Comparison of ENCODE assay signal across 9 cellular contexts in genomic region chr14:23154876-23155587, GRCh38. TPM values are rescaled to one million over a fixed set of nuclear protein-coding genes. Genes with fewer than 3 reads are reported as not detected.
DNase-seq lines count a peak whose midpoint lies in the region; ATAC-seq, FAIRE-seq and TF ChIP-seq lines count a peak whose summit lies in the region.
"Had no signal": no experiment of that assay in that cellular context is flagged by ENCODE, and none has a peak within 500 bp of the region (broad histone marks: within the 10 kb centered on the region; RNA-seq: fewer than 3 reads in every experiment).

No MANE protein-coding gene starts in this region.

- no peak overlapping the region for H3K4me3 ChIP-seq in CD8-positive, alpha-beta memory T cell (ENCODE audit: low read length)
- no peak overlapping the region for H3K4me3 ChIP-seq in endothelial cell of umbilical vein (replicated peaks in 1 of 3; ENCODE audit: insufficient read depth in 1 of 3, low read depth in 1 of 3, low read length in 3 of 3)
- H3K4me3 ChIP-seq in urinary bladder (ENCODE audit: low read depth, low read length): no peak overlapping the region

- no peak for TF ChIP-seq POLR2A in endothelial cell of umbilical vein (IDR thresholded peaks at IDR 0.05; ENCODE audit: low read depth, low read length)

- peak overlapping the region; percentile 45 for H3K27ac ChIP-seq in CD8-positive, alpha-beta memory T cell (ENCODE audit: low read depth, low read length)
- H3K27ac ChIP-seq in endothelial cell of umbilical vein (ENCODE audit: insufficient read depth, low read depth, low read length) (no peak overlapping the region), urinary bladder (ENCODE audit: low read depth) (peak overlapping the region; percentile 97)

- H3K4me2 ChIP-seq in endothelial cell of umbilical vein (ENCODE audit: insufficient read depth, low read length): peak overlapping the region; percentile 44

- no peaks in the 10 kb centered on the region for H4K20me1 ChIP-seq in endothelial cell of umbilical vein (replicated peaks; ENCODE audit: control insufficient read depth, extremely low read depth, insufficient read depth, low read length)

- no peaks in the 10 kb centered on the region for H3K9me3 ChIP-seq in CD8-positive, alpha-beta memory T cell (ENCODE audit: low read length)
- no peaks in the 10 kb centered on the region for H3K9me3 ChIP-seq in endothelial cell of umbilical vein (replicated peaks; ENCODE audit: control insufficient read depth, insufficient read depth, low read length)

- no peaks in the 10 kb centered on the region for H3K36me3 Mint-ChIP-seq in CD8-positive, alpha-beta memory T cell
- peaks cover 11% of the 10 kb centered on the region for H3K36me3 Mint-ChIP-seq in mesothelial cell of epicardium
- H3K36me3 Mint-ChIP-seq: memory B cell had no signal

- H3K9me1 ChIP-seq in endothelial cell of umbilical vein (replicated peaks; ENCODE audit: control insufficient read depth, extremely low read depth, insufficient read depth, low read length): no peaks in the 10 kb centered on the region

- peak; percentile 96 for FAIRE-seq in endothelial cell of umbilical vein (lab: Jason Lieb, UNC)

- H3K27me3 ChIP-seq in CD8-positive, alpha-beta memory T cell (ENCODE audit: insufficient read depth, low read length, poor library complexity, severe bottlenecking): no peaks in the 10 kb centered on the region
- no peaks in the 10 kb centered on the region for H3K27me3 ChIP-seq in endothelial cell of umbilical vein (ENCODE audit: control insufficient read depth in 2 of 2, insufficient read depth in 2 of 2, low read length in 2 of 2)

- POLR2A ChIA-PET in CD8-positive, alpha-beta memory T cell (lab: Charles Lee): no interaction called here
- POLR2A ChIA-PET in endothelial cell of umbilical vein (lab: Charles Lee): interaction anchor here (0.5 to 1.1 kb wide), 4 partner anchors 34 to 600 kb away, joined by 3 to 6 read pairs (median 4); partner anchors contain the start of genes ACIN1 and C14orf119

- H2AFZ ChIP-seq in endothelial cell of umbilical vein (ENCODE audit: low read depth, low read length): peak overlapping the region; percentile 99

- no peaks in the 10 kb centered on the region for H3K36me3 ChIP-seq in CD8-positive, alpha-beta memory T cell (ENCODE audit: insufficient read depth, low read length)
- H3K36me3 ChIP-seq in endothelial cell of umbilical vein (ENCODE audit: control insufficient read depth in 2 of 2, extremely low read depth in 1 of 2, insufficient read depth in 2 of 2, low read length in 2 of 2): no peaks in the 10 kb centered on the region
- H3K36me3 ChIP-seq in urinary bladder (ENCODE audit: insufficient read depth): no peaks in the 10 kb centered on the region

- TF ChIP-seq CTCF in endothelial cell of umbilical vein (IDR thresholded peaks at IDR 0.05; ENCODE audit: extremely low read depth in 1 of 2, insufficient read depth in 1 of 2, low read depth in 1 of 2, low read length in 2 of 2): no peak
- TF ChIP-seq CTCF in mesothelial cell of epicardium (IDR thresholded peaks at IDR 0.05; ENCODE audit: unreplicated experiment): no peak

- no TSS peak for BruUV-seq in endothelial cell of umbilical vein (replicated peaks; lab: Mats Ljungman, UMichigan)

- peak overlapping the region in 1 of 7 donors; percentile 21 for H3K4me3 Mint-ChIP-seq in CD8-positive, alpha-beta memory T cell
- peak overlapping the region; percentile 15 for H3K4me3 Mint-ChIP-seq in mesothelial cell of epicardium
- H3K4me3 Mint-ChIP-seq: memory B cell had no signal

- no peaks in the 10 kb centered on the region for H3K9me3 Mint-ChIP-seq in CD8-positive, alpha-beta memory T cell
- no peaks in the 10 kb centered on the region for H3K9me3 Mint-ChIP-seq in mesothelial cell of epicardium
- H3K9me3 Mint-ChIP-seq: memory B cell had no signal

- CTCF ChIA-PET in CD8-positive, alpha-beta memory T cell (lab: Charles Lee): no interaction called here
- CTCF ChIA-PET in endothelial cell of umbilical vein (lab: Charles Lee): interaction anchor here (0.7 to 1.8 kb wide), 11 partner anchors 14 to 86 kb away, joined by 3 to 31 read pairs (median 4); partner anchors contain the start of gene CEBPE

- 21% methylated on average over 12 of the region's 12 CpGs for WGBS in urinary bladder

- intact Hi-C loops in endothelial cell of umbilical vein (cut with micrococcal nuclease): loop anchor here (1.0 to 2.0 kb wide), 2 partner anchors 28 to 34 kb away; partner anchors contain the start of gene SLC7A8

- no peak for ATAC-seq in GM18502 (IDR thresholded peaks at IDR 0.05; ENCODE audit: poor library complexity, unreplicated experiment)

- peak overlapping the region; percentile 13 for H3K9ac ChIP-seq in endothelial cell of umbilical vein (replicated peaks; ENCODE audit: extremely low read depth, insufficient read depth, low read length)

- no peak for DNase-seq in CD8-positive, alpha-beta memory T cell
- DNase-seq in NCI-H460 (ENCODE audit: extremely low read depth, low read depth): peak; percentile 79
- DNase-seq in endothelial cell of umbilical vein (ENCODE audit: low read depth, low spot score): peak; percentile 85
- no peak for DNase-seq in mesothelial cell of epicardium (ENCODE audit: low spot score in 2 of 2, unreplicated experiment in 2 of 2)
- no peak for DNase-seq in NCI-H345 (lab: John Stamatoyannopoulos, UW)
- no peak for DNase-seq in stimulated activated CD8-positive, alpha-beta memory T cell treated with anti-CD3 and anti-CD28 coated beads, Interleukin-4, amount 100 ng/mL, for 48 hours

- no peaks in the 10 kb centered on the region for H3K79me2 ChIP-seq in endothelial cell of umbilical vein (ENCODE audit: control insufficient read depth, insufficient read depth, low read length)

- H3K27me3 Mint-ChIP-seq in CD8-positive, alpha-beta memory T cell: peaks cover 20 to 51% of the 10 kb centered on the region in 2 donors
- H3K27me3 Mint-ChIP-seq in mesothelial cell of epicardium (ENCODE audit: low read depth): no peaks in the 10 kb centered on the region

- peaks cover 21% of the 10 kb centered on the region for H3K4me1 ChIP-seq in CD8-positive, alpha-beta memory T cell (ENCODE audit: insufficient read depth, low read length)
- H3K4me1 ChIP-seq in endothelial cell of umbilical vein (ENCODE audit: control insufficient read depth, extremely low read depth, insufficient read depth, low read length) (peaks cover 17% of the 10 kb centered on the region), urinary bladder (ENCODE audit: insufficient read depth) (peaks cover 3% of the 10 kb centered on the region)

- dilution Hi-C loops in endothelial cell of umbilical vein (cut with MboI; ENCODE audit: extremely low pct_ligation_motif_present, low sequenced_read_pairs): no loop called here

- H3K4me1 Mint-ChIP-seq in CD8-positive, alpha-beta memory T cell: peaks cover 0 to 4% (median 0%) of the 10 kb centered on the region in 3 donors
- H3K4me1 Mint-ChIP-seq in mesothelial cell of epicardium: peaks cover 45% of the 10 kb centered on the region
- H3K4me1 Mint-ChIP-seq: memory B cell had no signal

- no peak overlapping the region for H3K27ac Mint-ChIP-seq in CD8-positive, alpha-beta memory T cell
- H3K27ac Mint-ChIP-seq in mesothelial cell of epicardium: peak overlapping the region; percentile 88
- H3K27ac Mint-ChIP-seq: memory B cell had no signal

RNA-seq across cellular contexts. Expression of gene SLC7A8, which starts 28.4 kb away (rescaled TPM):
- total RNA-seq in CD8-positive, alpha-beta memory T cell: 1 to 10 TPM; 1.4 to 2.5 TPM
- polyA plus RNA-seq in CD8-positive, alpha-beta memory T cell: 0.51 TPM
- total RNA-seq in NCI-H460 (2014; rRNA removed; shearing (Covaris generic)): 1.0 and 1.1 TPM in 2 replicates
- polyA plus RNA-seq in NCI-H460 (2014; cell fraction: nucleus; rRNA removed): 0.68 TPM in 1 of 2 replicates, not detected in the other
- total RNA-seq in endothelial cell of umbilical vein (1.1 and 1.6 TPM in 2 replicates), mesothelial cell of epicardium (52.5 to 62.3 TPM (median 58.7 TPM) in 3 replicates), urinary bladder (8.4 TPM)
- polyA plus RNA-seq in endothelial cell of umbilical vein (0.76 and 0.88 TPM in 2 replicates), urinary bladder (35.5 TPM)
- 0.56 and 0.61 TPM in 2 replicates for polyA plus RNA-seq in endothelial cell of umbilical vein (2011; cell fraction: cytosol; rRNA removed)
- polyA plus RNA-seq in endothelial cell of umbilical vein (2011; cell fraction: nucleus; rRNA removed): 0.57 and 1.0 TPM in 2 replicates
- 2.7 and 16.6 TPM in 2 replicates for polyA plus RNA-seq in endothelial cell of umbilical vein (2012)
- polyA minus RNA-seq in endothelial cell of umbilical vein: 1.9 and 3.4 TPM in 2 replicates
- polyA minus RNA-seq in endothelial cell of umbilical vein (2011; cell fraction: cytosol; rRNA and poly(A)+ RNA removed): not detected
- polyA minus RNA-seq in endothelial cell of umbilical vein (2011; cell fraction: nucleus; rRNA and poly(A)+ RNA removed): 0.24 and 0.29 TPM in 2 replicates

RNA-seq across cellular contexts. Expression of gene CEBPE, which starts 36.0 kb away (rescaled TPM):
- total RNA-seq in CD8-positive, alpha-beta memory T cell: under 1 TPM; 0.16 to 0.22 TPM
- polyA plus RNA-seq in CD8-positive, alpha-beta memory T cell: not detected
- not detected in 2 replicates for total RNA-seq in NCI-H460 (2014; rRNA removed; shearing (Covaris generic))
- not detected in 2 replicates for polyA plus RNA-seq in NCI-H460 (2014; cell fraction: nucleus; rRNA removed)
- total RNA-seq in endothelial cell of umbilical vein (not detected in 2 replicates), mesothelial cell of epicardium (not detected in 3 replicates), urinary bladder (not detected)
- polyA plus RNA-seq in endothelial cell of umbilical vein (not detected in 2 replicates), urinary bladder (0.06 TPM)
- polyA plus RNA-seq in endothelial cell of umbilical vein (2011; cell fraction: cytosol; rRNA removed): not detected in 2 replicates
- not detected in 2 replicates for polyA plus RNA-seq in endothelial cell of umbilical vein (2011; cell fraction: nucleus; rRNA removed)
- polyA plus RNA-seq in endothelial cell of umbilical vein (2012): not detected in 2 replicates
- not detected in 2 replicates for polyA minus RNA-seq in endothelial cell of umbilical vein
- polyA minus RNA-seq in endothelial cell of umbilical vein (2011; cell fraction: cytosol; rRNA and poly(A)+ RNA removed): not detected
- polyA minus RNA-seq in endothelial cell of umbilical vein (2011; cell fraction: nucleus; rRNA and poly(A)+ RNA removed): not detected in 2 replicates

RNA-seq across cellular contexts. Expression of gene CIROP, which starts 50.2 kb away (rescaled TPM):
- not detected for total RNA-seq in CD8-positive, alpha-beta memory T cell
- not detected for polyA plus RNA-seq in CD8-positive, alpha-beta memory T cell
- not detected in 2 replicates for total RNA-seq in NCI-H460 (2014; rRNA removed; shearing (Covaris generic))
- polyA plus RNA-seq in NCI-H460 (2014; cell fraction: nucleus; rRNA removed): not detected in 2 replicates
- total RNA-seq in endothelial cell of umbilical vein (not detected in 2 replicates), mesothelial cell of epicardium (not detected in 3 replicates), urinary bladder (not detected)
- polyA plus RNA-seq in endothelial cell of umbilical vein (not detected in 2 replicates), urinary bladder (not detected)
- polyA plus RNA-seq in endothelial cell of umbilical vein (2011; cell fraction: cytosol; rRNA removed): not detected in 2 replicates
- polyA plus RNA-seq in endothelial cell of umbilical vein (2011; cell fraction: nucleus; rRNA removed): not detected in 2 replicates
- polyA plus RNA-seq in endothelial cell of umbilical vein (2012): not detected in 2 replicates
- not detected in 2 replicates for polyA minus RNA-seq in endothelial cell of umbilical vein
- polyA minus RNA-seq in endothelial cell of umbilical vein (2011; cell fraction: cytosol; rRNA and poly(A)+ RNA removed): not detected
- not detected in 2 replicates for polyA minus RNA-seq in endothelial cell of umbilical vein (2011; cell fraction: nucleus; rRNA and poly(A)+ RNA removed)

RNA-seq across cellular contexts. Expression of gene C14orf119, which starts 59.7 kb away (rescaled TPM):
- 10 to 100 TPM; 52.5 to 55.6 TPM for total RNA-seq in CD8-positive, alpha-beta memory T cell
- polyA plus RNA-seq in CD8-positive, alpha-beta memory T cell: 112 TPM
- total RNA-seq in NCI-H460 (2014; rRNA removed; shearing (Covaris generic)): 41.5 and 45.7 TPM in 2 replicates
- polyA plus RNA-seq in NCI-H460 (2014; cell fraction: nucleus; rRNA removed): 17.8 and 38.9 TPM in 2 replicates
- 55.5 and 58.3 TPM in 2 replicates for total RNA-seq in endothelial cell of umbilical vein
- polyA plus RNA-seq in endothelial cell of umbilical vein: 60.5 and 78.7 TPM in 2 replicates
- polyA plus RNA-seq in endothelial cell of umbilical vein (2011; cell fraction: cytosol; rRNA removed): 62.7 and 64.0 TPM in 2 replicates
- polyA plus RNA-seq in endothelial cell of umbilical vein (2011; cell fraction: nucleus; rRNA removed): 35.3 and 36.9 TPM in 2 replicates
- 55.9 and 63.8 TPM in 2 replicates for polyA plus RNA-seq in endothelial cell of umbilical vein (2012)
- 83.3 and 87.7 TPM in 2 replicates for polyA minus RNA-seq in endothelial cell of umbilical vein
- 22.7 TPM for polyA minus RNA-seq in endothelial cell of umbilical vein (2011; cell fraction: cytosol; rRNA and poly(A)+ RNA removed)
- polyA minus RNA-seq in endothelial cell of umbilical vein (2011; cell fraction: nucleus; rRNA and poly(A)+ RNA removed): 9.8 and 21.1 TPM in 2 replicates
- total RNA-seq in mesothelial cell of epicardium: 43.2 to 48.5 TPM (median 45.6 TPM) in 3 replicates
- 37.2 TPM for total RNA-seq in urinary bladder
- polyA plus RNA-seq in urinary bladder: 51.8 TPM

Comparison
In these comparisons a context has a peak if more than half of its experiments do, and no peak if none do; other contexts are left out.
1. DNase-seq: peak in NCI-H460 (single experiment) and endothelial cell of umbilical vein (single experiment); none in CD8-positive, alpha-beta memory T cell (0 of 5), mesothelial cell of epicardium (0 of 2), NCI-H345 (single experiment) and stimulated activated CD8-positive, alpha-beta memory T cell treated with anti-CD3 and anti-CD28 coated beads, Interleukin-4, amount 100 ng/mL, for 48 hours (single experiment).